24 cellular contexts compared by ENCODE assay signal in genomic region chr2:189593115-189593514, GRCh38.
"Had no signal": no experiment of that assay in that cellular context is flagged by ENCODE, and none has a peak within 500 bp of the region (broad histone marks: within the 10 kb centered on the region; RNA-seq: fewer than 3 reads in every experiment).

No MANE protein-coding gene starts in this region.

- H3K27me3 Mint-ChIP-seq: stimulated activated naive CD8-positive, alpha-beta T cell treated with anti-CD3 and anti-CD28 coated beads, Interleukin-15, amount 100 ng/mL, for 72 hours had no signal

- H3K4me3 ChIP-seq: hepatocyte, psoas muscle, sigmoid colon, skin epidermis, testis, tibial nerve, upper lobe of right lung, vagina had no signal

- H3K4me1 Mint-ChIP-seq: naive B cell; stimulated activated naive B cell treated with anti-CD40 and anti-IgM and Interleukin-4, amounts not matched to agents 10 μg/mL and 1 μg/mL and 100 μg/mL, for 72 hours had no signal

- H3K27ac ChIP-seq: foreskin keratinocyte, hepatocyte, neutrophil, psoas muscle, sigmoid colon, testis, tibial nerve, upper lobe of right lung, vagina had no signal

- ATAC-seq: foreskin keratinocyte; left cardiac atrium; left ventricle myocardium superior; psoas muscle; stimulated activated naive B cell treated with anti-CD40 and anti-IgM and Interleukin-4, amounts not matched to agents 10 μg/mL and 1 μg/mL and 100 μg/mL, for 72 hours; stimulated activated naive CD8-positive, alpha-beta T cell treated with anti-CD3 and anti-CD28 coated beads, Interleukin-15, amount 100 ng/mL, for 72 hours; upper lobe of right lung had no signal

- H3K4me3 Mint-ChIP-seq: endodermal cell; naive B cell; stimulated activated naive B cell treated with anti-CD40 and anti-IgM and Interleukin-4, amounts not matched to agents 10 μg/mL and 1 μg/mL and 100 μg/mL, for 72 hours; stimulated activated naive CD8-positive, alpha-beta T cell treated with anti-CD3 and anti-CD28 coated beads, Interleukin-15, amount 100 ng/mL, for 72 hours had no signal

- H3K9me3 Mint-ChIP-seq: endodermal cell; stimulated activated naive B cell treated with anti-CD40 and anti-IgM and Interleukin-4, amounts not matched to agents 10 μg/mL and 1 μg/mL and 100 μg/mL, for 72 hours; stimulated activated naive CD8-positive, alpha-beta T cell treated with anti-CD3 and anti-CD28 coated beads, Interleukin-15, amount 100 ng/mL, for 72 hours had no signal

- H3K27me3 ChIP-seq: foreskin keratinocyte, hepatocyte, neutrophil, sigmoid colon, testis, tibial nerve, upper lobe of right lung, vagina had no signal

- H3K36me3 ChIP-seq: neutrophil, sigmoid colon, tibial nerve, upper lobe of right lung, vagina had no signal

- H3K27ac Mint-ChIP-seq: endodermal cell; naive B cell; stimulated activated naive B cell treated with anti-CD40 and anti-IgM and Interleukin-4, amounts not matched to agents 10 μg/mL and 1 μg/mL and 100 μg/mL, for 72 hours had no signal

- DNase-seq: dermis blood vessel endothelial cell; endodermal cell; erythroblast; foreskin keratinocyte; head of caudate nucleus; kidney; left cardiac atrium; left ventricle myocardium superior; mesendoderm; naive B cell; psoas muscle; retina; sigmoid colon; stimulated activated CD4-positive, alpha-beta T cell treated with anti-CD3 and anti-CD28 coated beads, Interleukin-2, amount 100 ng/mL, for 24 hours; stimulated activated CD4-positive, alpha-beta T cell treated with anti-CD3 and anti-CD28 coated beads, Interleukin-4, amount 100 ng/mL, for 4 hours; stimulated activated naive B cell treated with anti-CD40 and anti-IgM and Interleukin-4, amounts not matched to agents 10 μg/mL and 1 μg/mL and 100 μg/mL, for 72 hours; stimulated activated naive CD8-positive, alpha-beta T cell treated with anti-CD3 and anti-CD28 coated beads, Interleukin-15, amount 100 ng/mL, for 72 hours; testis; upper lobe of right lung had no signal

- H3K9me3 ChIP-seq: neutrophil, psoas muscle, sigmoid colon, testis, tibial nerve, upper lobe of right lung, vagina had no signal

- H3K36me3 Mint-ChIP-seq: naive B cell; stimulated activated naive B cell treated with anti-CD40 and anti-IgM and Interleukin-4, amounts not matched to agents 10 μg/mL and 1 μg/mL and 100 μg/mL, for 72 hours had no signal

- H3K4me1 ChIP-seq: foreskin keratinocyte, psoas muscle, sigmoid colon, testis, tibial nerve, upper lobe of right lung, vagina had no signal
